Comparison of ENCODE assay signal across 8 cellular contexts in genomic region chr16:106623-107324, GRCh38. TPM values are rescaled to one million over a fixed set of nuclear protein-coding genes. Genes with fewer than 3 reads are reported as not detected.
DNase-seq lines count a peak whose midpoint lies in the region; FAIRE-seq and TF ChIP-seq lines count a peak whose summit lies in the region.

No MANE protein-coding gene starts in this region.

- no peak for TF ChIP-seq POLR2A in GM12891 (IDR thresholded peaks at IDR 0.05; ENCODE audit: low read depth, low read length)

- DNase-seq in A172 (ENCODE audit: low spot score) (peak; percentile 67), GM12891 (ENCODE audit: insufficient read length, low spot score) (no peak), NCI-H2081 treated with DMSO at 0.1 percent for 48 hours (lab: John Stamatoyannopoulos, UW) (peak; percentile 27), T47D (ENCODE audit: low read depth in 1 of 2, low spot score in 1 of 2) (peak; percentile 59 to 83), iris pigment epithelial cell (ENCODE audit: low read depth) (peak; percentile 86), mesenteric fat pad (ENCODE audit: low spot score) (no peak)
- peak; percentile 26 to 48 for DNase-seq in stimulated activated CD4-positive, alpha-beta T cell treated with anti-CD3 and anti-CD28 coated beads, Interleukin-1b, Interleukin-23, amount 100 ng/mL, for 4 hours (ENCODE audit: low read depth in 2 of 2)

- FAIRE-seq in GM12891 (lab: Jason Lieb, UNC) (peak; percentile 70), TTC549 (lab: Jason Lieb, UNC) (peak; percentile 62)

- in situ Hi-C loops in T47D (cut with HindIII; ENCODE audit: low pct_unique_long_range_greater_than_20kb, low sequenced_read_pairs): no loop called here

TF ChIP-seq in GM12891, 5 proteins besides CTCF, POLR2A, EP300 and RAD21:
- TF ChIP-seq POLR2AphosphoS5 (IDR thresholded peaks at IDR 0.05; ENCODE audit: low read depth, low read length) (no peak), POU2F2 (IDR thresholded peaks at IDR 0.05; ENCODE audit: low read depth, low read length) (no peak), PAX5 (IDR thresholded peaks at IDR 0.05; ENCODE audit: insufficient read depth, low read length, severe bottlenecking) (no peak), SPI1 (IDR thresholded peaks at IDR 0.05; ENCODE audit: low read depth, low read length) (no peak), TAF1 (IDR thresholded peaks at IDR 0.05; ENCODE audit: low read depth, low read length) (no peak)

RNA-seq across cellular contexts. Expression of gene MPG, which starts 28.7 kb away (rescaled TPM):
- 144 TPM in 2 replicates for total RNA-seq in A172 (2014; rRNA removed; shearing (Covaris generic))
- 59.5 TPM for polyA plus RNA-seq in GM12891 (2012; ENCODE audit: low read depth, missing spikeins)
- total RNA-seq in mesenteric fat pad: 44.4 TPM

RNA-seq across cellular contexts. Expression of gene NPRL3, which starts 31.7 kb away (rescaled TPM):
- 7.3 TPM in 2 replicates for total RNA-seq in A172 (2014; rRNA removed; shearing (Covaris generic))
- polyA plus RNA-seq in GM12891 (2012; ENCODE audit: low read depth, missing spikeins): 19.1 TPM
- total RNA-seq in mesenteric fat pad: 22.5 TPM

RNA-seq across cellular contexts. Expression of gene RHBDF1, which starts 34.3 kb away (rescaled TPM):
- total RNA-seq in A172 (2014; rRNA removed; shearing (Covaris generic)): 39.3 and 43.7 TPM in 2 replicates
- 3.3 TPM for polyA plus RNA-seq in GM12891 (2012; ENCODE audit: low read depth, missing spikeins)
- 30.0 TPM for total RNA-seq in mesenteric fat pad

RNA-seq across cellular contexts. Expression of gene HBZ, which starts 45.7 kb away (rescaled TPM):
- total RNA-seq in A172 (2014; rRNA removed; shearing (Covaris generic)): not detected in 2 replicates
- not detected for polyA plus RNA-seq in GM12891 (2012; ENCODE audit: low read depth, missing spikeins)
- not detected for total RNA-seq in mesenteric fat pad

RNA-seq across cellular contexts. Expression of gene SNRNP25, which starts 53.1 kb away (rescaled TPM):
- total RNA-seq in A172 (2014; rRNA removed; shearing (Covaris generic)): 70.8 and 84.5 TPM in 2 replicates
- 60.0 TPM for polyA plus RNA-seq in GM12891 (2012; ENCODE audit: low read depth, missing spikeins)
- total RNA-seq in mesenteric fat pad: 23.0 TPM

Comparison
In these comparisons a context has a peak if more than half of its experiments do, and no peak if none do; other contexts are left out.
1. DNase-seq: peak in A172 (single experiment), NCI-H2081 treated with DMSO at 0.1 percent for 48 hours (single experiment), T47D (2 of 2), iris pigment epithelial cell (single experiment) and stimulated activated CD4-positive, alpha-beta T cell treated with anti-CD3 and anti-CD28 coated beads, Interleukin-1b, Interleukin-23, amount 100 ng/mL, for 4 hours (2 of 2); none in GM12891 (single experiment) and mesenteric fat pad (single experiment).